17 cellular contexts compared by ENCODE assay signal in genomic region chr3:194736277-194736895, GRCh38. TPM values are rescaled to one million over a fixed set of nuclear protein-coding genes. Genes with fewer than 3 reads are reported as not detected.
DNase-seq lines count a peak whose midpoint lies in the region; ATAC-seq and TF ChIP-seq lines count a peak whose summit lies in the region.
"Had no signal": no experiment of that assay in that cellular context is flagged by ENCODE, and none has a peak within 500 bp of the region (broad histone marks: within the 10 kb centered on the region; RNA-seq: fewer than 3 reads in every experiment).

No MANE protein-coding gene starts in this region.

- H3K36me3 ChIP-seq in DOHH2 (ENCODE audit: control insufficient read depth, low read length) (no peaks in the 10 kb centered on the region), SU-DHL-6 (ENCODE audit: low read length) (no peaks in the 10 kb centered on the region), mucosa of descending colon (ENCODE audit: low read depth) (no peaks in the 10 kb centered on the region), uterus (no peaks in the 10 kb centered on the region)
- H3K36me3 ChIP-seq: esophagus muscularis mucosa, upper lobe of left lung had no signal

- H3K4me3 ChIP-seq in DOHH2 (ENCODE audit: low read length) (peak overlapping the region; percentile 61), SU-DHL-6 (ENCODE audit: insufficient read depth, low read length, poor library complexity, severe bottlenecking) (peak overlapping the region; percentile 48), mucosa of descending colon (no peak overlapping the region), uterus (no peak overlapping the region)
- H3K4me3 ChIP-seq: esophagus muscularis mucosa, skin epidermis, upper lobe of left lung had no signal

- TF ChIP-seq POLR2A in uterus (IDR thresholded peaks at IDR 0.05) = no peak

- H3K4me2 ChIP-seq in DOHH2 (ENCODE audit: low read length) (peak overlapping the region; percentile 80), SU-DHL-6 (ENCODE audit: low read depth, low read length, poor library complexity, severe bottlenecking) (peak overlapping the region; percentile 89)

- peaks cover 43% of the 10 kb centered on the region for H3F3A ChIP-seq in DOHH2 (ENCODE audit: control insufficient read depth, insufficient read depth)
- H3F3A ChIP-seq in SU-DHL-6 (ENCODE audit: insufficient read depth) = peaks cover 16% of the 10 kb centered on the region

- peaks cover 72% of the 10 kb centered on the region for H3K4me1 ChIP-seq in DOHH2 (ENCODE audit: control insufficient read depth, low read length)
- no peaks in the 10 kb centered on the region for H3K4me1 ChIP-seq in mucosa of descending colon (ENCODE audit: low read depth)
- H3K4me1 ChIP-seq in uterus = no peaks in the 10 kb centered on the region

- H3K27me3 ChIP-seq in DOHH2 (ENCODE audit: control insufficient read depth, low read length) (peaks cover 10% of the 10 kb centered on the region), SU-DHL-6 (ENCODE audit: low read length) (no peaks in the 10 kb centered on the region), uterus (no peaks in the 10 kb centered on the region)
- H3K27me3 ChIP-seq: upper lobe of left lung had no signal

- H3K9me2 ChIP-seq in DOHH2 (replicated peaks; ENCODE audit: control insufficient read depth, low read length) (no peaks in the 10 kb centered on the region), SU-DHL-6 (replicated peaks; ENCODE audit: insufficient read depth, low read length) (no peaks in the 10 kb centered on the region)

- ATAC-seq in mucosa of descending colon = peak; percentile 36

- H3K79me2 ChIP-seq in DOHH2 (ENCODE audit: control insufficient read depth, low read length) = no peaks in the 10 kb centered on the region
- H3K79me2 ChIP-seq in SU-DHL-6 (ENCODE audit: insufficient read depth, low read length) = no peaks in the 10 kb centered on the region

- no peak for TF ChIP-seq CTCF in DOHH2 (IDR thresholded peaks at IDR 0.05; ENCODE audit: low read depth, low read length, poor library complexity, severe bottlenecking)
- TF ChIP-seq CTCF in SU-DHL-6 (IDR thresholded peaks at IDR 0.05; ENCODE audit: insufficient read depth, low read length, poor library complexity, severe bottlenecking) = no peak
- no peak for TF ChIP-seq CTCF in mucosa of descending colon (IDR thresholded peaks at IDR 0.05)
- TF ChIP-seq CTCF in uterus (IDR thresholded peaks at IDR 0.05) = no peak

- H4K20me1 ChIP-seq in DOHH2 (ENCODE audit: control insufficient read depth, insufficient read depth, low read depth, low read length) (no peaks in the 10 kb centered on the region), SU-DHL-6 (ENCODE audit: low read depth, low read length) (no peaks in the 10 kb centered on the region)

- H3K27ac ChIP-seq in DOHH2 (ENCODE audit: low read depth, low read length) (peak overlapping the region; percentile 96), SU-DHL-6 (ENCODE audit: low read depth, low read length) (peak overlapping the region; percentile 97), uterus (no peak overlapping the region)
- H3K27ac ChIP-seq: esophagus muscularis mucosa had no signal

- H2AFZ ChIP-seq in SU-DHL-6 (ENCODE audit: low read depth, low read length, severe bottlenecking) = peak overlapping the region; percentile 79

- DNase-seq in MV-4-11 (lab: John Stamatoyannopoulos, UW) (peak; percentile 96), mucosa of descending colon (no peak), nucleus accumbens (lab: John Stamatoyannopoulos, UW) (no peak), inferior parietal cortex (ENCODE audit: extremely low spot score) (no peak), uterus (no peak), NCI-H446 treated with DMSO at 0.1 percent for 48 hours (lab: John Stamatoyannopoulos, UW) (no peak)
- DNase-seq: activated CD4-positive, alpha-beta T cell treated with anti-CD3 and anti-CD28 coated beads for 1 hour; activated CD8-positive, alpha-beta memory T cell treated with anti-CD3 and anti-CD28 coated beads, Interleukin-2, amount 50 U/mL, for 4 hours; activated naive CD4-positive, alpha-beta T cell treated with anti-CD3 and anti-CD28 coated beads, Interleukin-2, amount 10 ng/mL, durations not matched to agents 7 days and 5 days; NCI-H1436 treated with DMSO at 0.1 percent for 48 hours; stimulated activated naive CD4-positive, alpha-beta T cell treated with Interleukin-2 at 50 U/mL for 16 hours; T-helper 1 cell; upper lobe of left lung had no signal

- peaks cover 13% of the 10 kb centered on the region for H3K9me3 ChIP-seq in DOHH2 (ENCODE audit: control insufficient read depth, insufficient read depth, low read length)
- no peaks in the 10 kb centered on the region for H3K9me3 ChIP-seq in SU-DHL-6 (ENCODE audit: insufficient read depth, low read length)
- no peaks in the 10 kb centered on the region for H3K9me3 ChIP-seq in mucosa of descending colon
- H3K9me3 ChIP-seq in uterus = no peaks in the 10 kb centered on the region

- H3K9ac ChIP-seq in SU-DHL-6 (ENCODE audit: low read length) = peak overlapping the region; percentile 52

- intact Hi-C loops in mucosa of descending colon (cut with DNase I, micrococcal nuclease) = no loop called here
- intact Hi-C loops in uterus (cut with DNase I; ENCODE audit: low total_unique reads) = no loop called here

RNA-seq across cellular contexts. Expression of gene FAM43A, which starts 50.7 kb away (rescaled TPM):
- 10 to 100 TPM; 12.7 to 87.8 (median 22.4) TPM for total RNA-seq in mucosa of descending colon
- 10 to 100 TPM; 12.9 to 25.2 (median 19.3) TPM for total RNA-seq in uterus

Comparison
In these comparisons a context has a peak if more than half of its experiments do, and no peak if none do; other contexts are left out.
1. H3K27ac ChIP-seq: peak in DOHH2 (single experiment) and SU-DHL-6 (single experiment); none in uterus (0 of 2).
2. H3K4me3 ChIP-seq: peak in DOHH2 (single experiment) and SU-DHL-6 (single experiment); none in mucosa of descending colon (single experiment) and uterus (0 of 2).